Comparison of ENCODE assay signal across 11 cellular contexts in genomic region chr10:74658511-74658910, GRCh38.
"Had no signal": no experiment of that assay in that cellular context is flagged by ENCODE, and none has a peak within 500 bp of the region (broad histone marks: within the 10 kb centered on the region; RNA-seq: fewer than 3 reads in every experiment).

No MANE protein-coding gene starts in this region.

- DNase-seq: GM23248, GOT3, H7, H9, HCEC 1CT, HFFc6 had no signal

- H2AFZ ChIP-seq: GM23248, GM23338 had no signal

- H3K4me2 ChIP-seq: GM23338 had no signal

- H3K4me1 Mint-ChIP-seq: GM23338, H9 had no signal

- H3K9me3 Mint-ChIP-seq: GM23338, H9, HFFc6 had no signal

- H3K36me3 ChIP-seq: HAP-1 had no signal

- H3K4me3 ChIP-seq: GM23248, GM23338, HAP-1 had no signal

- H3K4me1 ChIP-seq: HAP-1 had no signal

- H3K27ac Mint-ChIP-seq: GM23338, HFFc6 had no signal

- H3K27ac ChIP-seq: GM23248 had no signal

- H3K4me3 Mint-ChIP-seq: GM23338, H9, HFFc6 had no signal

- H3K9me3 ChIP-seq: HAP-1 had no signal

- FAIRE-seq: H1, H54 had no signal

- H3K9ac ChIP-seq: GM23248 had no signal

- ATAC-seq: GM23338, HCT116 had no signal
